11 cellular contexts compared by ENCODE assay signal in the genomic region with DNA sequence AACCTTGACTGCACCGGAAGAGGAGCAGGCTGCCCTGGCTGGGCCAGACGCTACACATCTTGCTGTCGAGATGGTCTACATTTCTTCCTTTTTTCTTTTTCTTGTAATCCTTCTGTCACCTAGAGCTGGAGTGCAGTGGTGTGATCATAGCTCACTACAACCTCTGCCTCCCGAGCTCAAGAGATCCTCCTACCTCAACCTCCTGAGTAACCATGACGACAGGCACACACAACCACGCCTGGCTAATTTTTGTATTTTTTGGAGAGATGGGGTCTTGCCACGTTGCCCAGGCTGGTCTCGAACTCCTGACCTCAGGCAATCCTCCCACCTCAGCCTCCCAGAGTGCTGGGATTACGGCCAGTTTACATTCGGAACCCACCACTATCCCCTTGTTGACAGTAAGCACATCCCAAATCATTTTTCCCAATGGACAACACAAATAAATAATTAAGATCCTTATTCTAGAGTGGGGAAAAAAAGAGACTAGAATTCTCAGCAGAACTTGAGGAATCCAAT.
DNase-seq lines count a peak whose midpoint lies in the region; ATAC-seq, FAIRE-seq and TF ChIP-seq lines count a peak whose summit lies in the region.
"Had no signal": no experiment of that assay in that cellular context is flagged by ENCODE, and none has a peak within 500 bp of the region (broad histone marks: within the 10 kb centered on the region; RNA-seq: fewer than 3 reads in every experiment).

No MANE protein-coding gene starts in this region.

- peaks cover 82% of the 10 kb centered on the region for H3K4me1 Mint-ChIP-seq in activated CD4-positive, alpha-beta T cell treated with anti-CD3 and anti-CD28 coated beads, Interleukin-2, amount 10 ng/mL, durations not matched to agents 7 days and 5 days
- H3K4me1 Mint-ChIP-seq in stimulated activated memory B cell treated with anti-CD40 and anti-IgM and Interleukin-4, amounts not matched to agents 10 μg/mL and 1 μg/mL and 100 μg/mL, for 72 hours, result peaks cover 77% of the 10 kb centered on the region

- TF ChIP-seq EP300 in HepG2 (IDR thresholded peaks at IDR 0.05; ENCODE audit: low read depth in 2 of 2, low read length in 2 of 2), result no peak
- no peak for TF ChIP-seq EP300 in HepG2 (CRISPR knock-in tag; IDR thresholded peaks at IDR 0.05; ENCODE audit: borderline replicate concordance)

- H3K4me2 ChIP-seq in HepG2 (ENCODE audit: low read depth, low read length), result peak overlapping the region; percentile 10; the same call in 1 of the 2 replicates

- no peak overlapping the region for H3K4me3 ChIP-seq in HepG2 (replicated peaks in 1 of 3; ENCODE audit: insufficient read depth in 1 of 3, low read depth in 2 of 3, low read length in 3 of 3)
- H3K4me3 ChIP-seq: mucosa of descending colon had no signal

- peaks cover 93% of the 10 kb centered on the region for H3K79me2 ChIP-seq in HepG2 (ENCODE audit: insufficient read depth, low read length)

- no peaks in the 10 kb centered on the region for H3K9me3 Mint-ChIP-seq in activated CD4-positive, alpha-beta T cell treated with anti-CD3 and anti-CD28 coated beads, Interleukin-2, amount 10 ng/mL, durations not matched to agents 7 days and 5 days
- no peaks in the 10 kb centered on the region for H3K9me3 Mint-ChIP-seq in activated naive CD4-positive, alpha-beta T cell treated with anti-CD3 and anti-CD28 coated beads, Interleukin-2, amount 50 U/mL, for 72 hours
- H3K9me3 Mint-ChIP-seq in stimulated activated memory B cell treated with anti-CD40 and anti-IgM and Interleukin-4, amounts not matched to agents 10 μg/mL and 1 μg/mL and 100 μg/mL, for 72 hours, result no peaks in the 10 kb centered on the region

- H3K27ac ChIP-seq in HepG2 (ENCODE audit: extremely low read length, insufficient read depth, low read length), result no peak overlapping the region

- TF ChIP-seq CTCF in HepG2 (CRISPR knock-in tag; IDR thresholded peaks at IDR 0.05), result no peak

- 86% methylated on average over 10 of the region's 10 CpGs for WGBS in HepG2 (ENCODE audit: low lambda C conversion rate)

- ATAC-seq in activated naive CD4-positive, alpha-beta T cell treated with anti-CD3 and anti-CD28 coated beads, Interleukin-2, amount 50 U/mL, for 72 hours, result no peak
- ATAC-seq in HepG2 (no peak), HG02759 (IDR thresholded peaks at IDR 0.05; ENCODE audit: unreplicated experiment) (no peak), GM21526 (IDR thresholded peaks at IDR 0.05; ENCODE audit: low FRiP score, unreplicated experiment) (no peak)
- no peak for ATAC-seq in stimulated activated memory B cell treated with anti-CD40 and anti-IgM and Interleukin-4, amounts not matched to agents 10 μg/mL and 1 μg/mL and 100 μg/mL, for 72 hours

- no peak overlapping the region for H3K9ac ChIP-seq in HepG2 (ENCODE audit: insufficient read depth, low read depth, low read length)

- TSS peak; percentile 33 for BruUV-seq in HepG2 (replicated peaks; lab: Mats Ljungman, UMichigan)

- no peak for DNase-seq in activated CD4-positive, alpha-beta T cell treated with anti-CD3 and anti-CD28 coated beads, Interleukin-2, amount 10 ng/mL, durations not matched to agents 7 days and 5 days
- DNase-seq in activated CD4-positive, alpha-beta T cell treated with anti-CD3 and anti-CD28 coated beads, Interleukin-2, amount 50 U/mL, for 4 hours, result no peak
- no peak for DNase-seq in activated naive CD4-positive, alpha-beta T cell treated with anti-CD3 and anti-CD28 coated beads, Interleukin-2, amount 50 U/mL, for 72 hours (ENCODE audit: low spot score in 2 of 2)
- no peak for DNase-seq in HepG2 (ENCODE audit: low spot score)
- DNase-seq in NOMO-1 treated with dmso at 0.1 percent for 144 hours (lab: John Stamatoyannopoulos, UW; ENCODE audit: unreplicated experiment), result no peak
- DNase-seq: activated CD8-positive, alpha-beta memory T cell treated with anti-CD3 and anti-CD28 coated beads, Interleukin-2, amount 50 U/mL, for 4 hours; SW 1271 had no signal

- intact Hi-C loops in HepG2 (cut with micrococcal nuclease; ENCODE audit: unreplicated experiment), result loop anchor here (2.0 to 10.0 kb wide), 2 partner anchors 17 to 77 kb away; no protein-coding TSS in a partner anchor

- no peak for TF ChIP-seq RAD21 in HepG2 (CRISPR knock-in tag; IDR thresholded peaks at IDR 0.05)

- no peaks in the 10 kb centered on the region for H3K9me3 ChIP-seq in HepG2 (ENCODE audit: low read length)
- H3K9me3 ChIP-seq: mucosa of descending colon had no signal

- no peaks in the 10 kb centered on the region for H3K27me3 ChIP-seq in HepG2 (ENCODE audit: control insufficient read depth in 1 of 2, insufficient read depth in 2 of 2, low read length in 2 of 2)

- CTCF ChIA-PET in activated CD4-positive, alpha-beta T cell treated with anti-CD3 and anti-CD28 coated beads, Interleukin-2, amount 10 ng/mL, durations not matched to agents 7 days and 5 days (lab: Charles Lee), result interaction anchor here (1.0 to 1.3 kb wide), 3 partner anchors 8 to 15 kb away, joined by 3 to 4 read pairs (median 4); no protein-coding TSS in a partner anchor
- CTCF ChIA-PET in HepG2 (lab: Yijun Ruan, JAX; ENCODE audit: low intra/inter-chr PET ratio, low total read pairs), result no interaction called here

- H3K36me3 ChIP-seq in HepG2 (replicated peaks in 1 of 2; ENCODE audit: control insufficient read depth in 1 of 2, insufficient read depth in 2 of 2, low read length in 2 of 2), result peaks cover 3 to 7% of the 10 kb centered on the region in 2 experiments; a peak in 2 of 5 replicates

- no peak for TF ChIP-seq POLR2A in HepG2 (IDR thresholded peaks at IDR 0.05; ENCODE audit: insufficient read depth in 1 of 2, low read depth in 2 of 2, low read length in 2 of 2)

- POLR2A ChIA-PET in activated CD4-positive, alpha-beta T cell treated with anti-CD3 and anti-CD28 coated beads, Interleukin-2, amount 10 ng/mL, durations not matched to agents 7 days and 5 days (lab: Charles Lee), result no interaction called here
- POLR2A ChIA-PET in HepG2 (lab: Yijun Ruan, JAX), result interaction anchor here (1.7 kb wide), 1 partner anchor 97 kb away, joined by 5 read pairs; a partner anchor contains a TSS

- peak overlapping the region; percentile 76 for H3K27ac Mint-ChIP-seq in activated CD4-positive, alpha-beta T cell treated with anti-CD3 and anti-CD28 coated beads, Interleukin-2, amount 10 ng/mL, durations not matched to agents 7 days and 5 days
- H3K27ac Mint-ChIP-seq in activated naive CD4-positive, alpha-beta T cell treated with anti-CD3 and anti-CD28 coated beads, Interleukin-2, amount 50 U/mL, for 72 hours, result peak overlapping the region; percentile 88 to 95
- peak overlapping the region; percentile 47 for H3K27ac Mint-ChIP-seq in stimulated activated memory B cell treated with anti-CD40 and anti-IgM and Interleukin-4, amounts not matched to agents 10 μg/mL and 1 μg/mL and 100 μg/mL, for 72 hours

- FAIRE-seq in HepG2 (lab: Jason Lieb, UNC), result no peak

- H2AFZ ChIP-seq in HepG2 (ENCODE audit: low read length), result no peak overlapping the region

- H3K4me1 ChIP-seq in HepG2 (ENCODE audit: insufficient read depth, low read length), result peaks cover 99% of the 10 kb centered on the region

- no peaks in the 10 kb centered on the region for H3K27me3 Mint-ChIP-seq in activated CD4-positive, alpha-beta T cell treated with anti-CD3 and anti-CD28 coated beads, Interleukin-2, amount 10 ng/mL, durations not matched to agents 7 days and 5 days
- H3K27me3 Mint-ChIP-seq in stimulated activated memory B cell treated with anti-CD40 and anti-IgM and Interleukin-4, amounts not matched to agents 10 μg/mL and 1 μg/mL and 100 μg/mL, for 72 hours, result no peaks in the 10 kb centered on the region

- H4K20me1 ChIP-seq in HepG2 (ENCODE audit: insufficient read depth, low read length), result peaks cover 96% of the 10 kb centered on the region

- in situ Hi-C loops in HepG2 (cut with HindIII; ENCODE audit: extremely low pct_ligation_motif_present, low pct_unique_long_range_greater_than_20kb), result no loop called here

- H3K4me3 Mint-ChIP-seq in activated CD4-positive, alpha-beta T cell treated with anti-CD3 and anti-CD28 coated beads, Interleukin-2, amount 10 ng/mL, durations not matched to agents 7 days and 5 days, result peak overlapping the region; percentile 30
- H3K4me3 Mint-ChIP-seq in stimulated activated memory B cell treated with anti-CD40 and anti-IgM and Interleukin-4, amounts not matched to agents 10 μg/mL and 1 μg/mL and 100 μg/mL, for 72 hours, result no peak overlapping the region

- H3K36me3 Mint-ChIP-seq in activated CD4-positive, alpha-beta T cell treated with anti-CD3 and anti-CD28 coated beads, Interleukin-2, amount 10 ng/mL, durations not matched to agents 7 days and 5 days (ENCODE audit: low read depth), result peaks cover 10% of the 10 kb centered on the region
- H3K36me3 Mint-ChIP-seq in activated naive CD4-positive, alpha-beta T cell treated with anti-CD3 and anti-CD28 coated beads, Interleukin-2, amount 50 U/mL, for 72 hours, result no peaks in the 10 kb centered on the region
- H3K36me3 Mint-ChIP-seq in stimulated activated memory B cell treated with anti-CD40 and anti-IgM and Interleukin-4, amounts not matched to agents 10 μg/mL and 1 μg/mL and 100 μg/mL, for 72 hours, result peaks cover 10% of the 10 kb centered on the region

TF ChIP-seq in HepG2, 621 proteins besides CTCF, POLR2A, EP300 and RAD21:
- no peak for TF ChIP-seq AHR (CRISPR knock-in tag; IDR thresholded peaks at IDR 0.05)
- 0 out of 2 replicates have a peak, but pooled peaks have one; percentile 0 for TF ChIP-seq RXRA (CRISPR knock-in tag; IDR thresholded peaks at IDR 0.05)
- TF ChIP-seq RFX1 (IDR thresholded peaks at IDR 0.05), result peak; percentile 62; the same call in 1 of the 2 replicates
